Comparison of ENCODE assay signal across 10 cellular contexts in genomic region chr16:47016700-47017133, GRCh38. TPM values are rescaled to one million over a fixed set of nuclear protein-coding genes. Genes with fewer than 3 reads are reported as not detected.
DNase-seq lines count a peak whose midpoint lies in the region; ATAC-seq lines count a peak whose summit lies in the region.
"Had no signal": no experiment of that assay in that cellular context is flagged by ENCODE, and none has a peak within 500 bp of the region (broad histone marks: within the 10 kb centered on the region; RNA-seq: fewer than 3 reads in every experiment).

No MANE protein-coding gene starts in this region.

- peaks cover 24% of the 10 kb centered on the region for H3K4me1 Mint-ChIP-seq in activated naive CD4-positive, alpha-beta T cell treated with anti-CD3 and anti-CD28 coated beads for 36 hours (ENCODE audit: low read depth)
- H3K4me1 Mint-ChIP-seq in T-helper 2 cell treated with Interferon-gamma antibody and Interleukin-4, amounts not matched to agents 5 μg/mL and 100 μg/mL, for 36 hours (ENCODE audit: low read depth): peaks cover 16% of the 10 kb centered on the region
- H3K4me1 Mint-ChIP-seq in stimulated activated naive B cell treated with anti-CD40 and anti-IgM and Interleukin-4, amounts not matched to agents 10 μg/mL and 1 μg/mL and 100 μg/mL, for 72 hours: peaks cover 18 to 28% of the 10 kb centered on the region in 2 donors

- H3K4me3 Mint-ChIP-seq in activated naive CD4-positive, alpha-beta T cell treated with anti-CD3 and anti-CD28 coated beads for 36 hours: no peak overlapping the region
- peak overlapping the region; percentile 1 for H3K4me3 Mint-ChIP-seq in T-helper 2 cell treated with Interferon-gamma antibody and Interleukin-4, amounts not matched to agents 5 μg/mL and 100 μg/mL, for 36 hours
- H3K4me3 Mint-ChIP-seq in stimulated activated naive B cell treated with anti-CD40 and anti-IgM and Interleukin-4, amounts not matched to agents 10 μg/mL and 1 μg/mL and 100 μg/mL, for 72 hours: no peak overlapping the region

- no peaks in the 10 kb centered on the region for H3K27me3 Mint-ChIP-seq in activated naive CD4-positive, alpha-beta T cell treated with anti-CD3 and anti-CD28 coated beads for 36 hours (ENCODE audit: low read depth)
- no peaks in the 10 kb centered on the region for H3K27me3 Mint-ChIP-seq in T-helper 2 cell treated with Interferon-gamma antibody and Interleukin-4, amounts not matched to agents 5 μg/mL and 100 μg/mL, for 36 hours (ENCODE audit: low read depth)
- no peaks in the 10 kb centered on the region for H3K27me3 Mint-ChIP-seq in stimulated activated naive B cell treated with anti-CD40 and anti-IgM and Interleukin-4, amounts not matched to agents 10 μg/mL and 1 μg/mL and 100 μg/mL, for 72 hours

- ATAC-seq in HG02870 (IDR thresholded peaks at IDR 0.05; ENCODE audit: unreplicated experiment) (peak; percentile 35), HG03520 (IDR thresholded peaks at IDR 0.05; ENCODE audit: unreplicated experiment) (no peak)
- peak; percentile 42 to 62 for ATAC-seq in stimulated activated naive B cell treated with anti-CD40 and anti-IgM and Interleukin-4, amounts not matched to agents 10 μg/mL and 1 μg/mL and 100 μg/mL, for 72 hours (replicated peaks)

- no peaks in the 10 kb centered on the region for H3K9me3 Mint-ChIP-seq in activated naive CD4-positive, alpha-beta T cell treated with anti-CD3 and anti-CD28 coated beads for 36 hours
- H3K9me3 Mint-ChIP-seq in T-helper 2 cell treated with Interferon-gamma antibody and Interleukin-4, amounts not matched to agents 5 μg/mL and 100 μg/mL, for 36 hours: no peaks in the 10 kb centered on the region
- no peaks in the 10 kb centered on the region for H3K9me3 Mint-ChIP-seq in stimulated activated naive B cell treated with anti-CD40 and anti-IgM and Interleukin-4, amounts not matched to agents 10 μg/mL and 1 μg/mL and 100 μg/mL, for 72 hours

- peak overlapping the region; percentile 36 for H3K27ac Mint-ChIP-seq in activated naive CD4-positive, alpha-beta T cell treated with anti-CD3 and anti-CD28 coated beads for 36 hours
- H3K27ac Mint-ChIP-seq in T-helper 2 cell treated with Interferon-gamma antibody and Interleukin-4, amounts not matched to agents 5 μg/mL and 100 μg/mL, for 36 hours: no peak overlapping the region
- H3K27ac Mint-ChIP-seq in stimulated activated naive B cell treated with anti-CD40 and anti-IgM and Interleukin-4, amounts not matched to agents 10 μg/mL and 1 μg/mL and 100 μg/mL, for 72 hours: peak overlapping the region; percentile 2

- H3K36me3 Mint-ChIP-seq in activated naive CD4-positive, alpha-beta T cell treated with anti-CD3 and anti-CD28 coated beads for 36 hours (ENCODE audit: low read depth): no peaks in the 10 kb centered on the region
- no peaks in the 10 kb centered on the region for H3K36me3 Mint-ChIP-seq in T-helper 2 cell treated with Interferon-gamma antibody and Interleukin-4, amounts not matched to agents 5 μg/mL and 100 μg/mL, for 36 hours (ENCODE audit: low read depth)
- H3K36me3 Mint-ChIP-seq in stimulated activated naive B cell treated with anti-CD40 and anti-IgM and Interleukin-4, amounts not matched to agents 10 μg/mL and 1 μg/mL and 100 μg/mL, for 72 hours: no peaks in the 10 kb centered on the region

- CTCF ChIA-PET in activated naive CD4-positive, alpha-beta T cell treated with anti-CD3 and anti-CD28 coated beads for 36 hours (lab: Charles Lee): interaction anchor here (0.6 kb wide), 1 partner anchor 14 kb away, joined by 4 read pairs; no protein-coding TSS in a partner anchor

- intact Hi-C loops in activated naive CD4-positive, alpha-beta T cell treated with anti-CD3 and anti-CD28 coated beads for 36 hours (cut with micrococcal nuclease): loop anchor here (5.0 kb wide), 1 partner anchor 1141 kb away; the partner anchor contains the start of gene ABCC12

- DNase-seq in activated naive CD4-positive, alpha-beta T cell treated with anti-CD3 and anti-CD28 coated beads for 36 hours: peak; percentile 32
- no peak for DNase-seq in activated naive CD4-positive, alpha-beta T cell (lab: John Stamatoyannopoulos, UW)
- peak; percentile 21 for DNase-seq in T-helper 2 cell treated with Interferon-gamma antibody and Interleukin-4, amounts not matched to agents 5 μg/mL and 100 μg/mL, for 36 hours (ENCODE audit: low spot score)
- DNase-seq in stimulated activated naive B cell treated with anti-CD40 and anti-IgM and Interleukin-4, amounts not matched to agents 10 μg/mL and 1 μg/mL and 100 μg/mL, for 72 hours: no peak
- no peak for DNase-seq in NCI-H1694 treated with DMSO at 0.1 percent for 48 hours (lab: John Stamatoyannopoulos, UW)
- DNase-seq in DMS53 (lab: John Stamatoyannopoulos, UW): no peak
- DNase-seq: H7, NCI-H510A treated with DMSO at 0.1 percent for 48 hours had no signal

RNA-seq across cellular contexts. Expression of gene DNAJA2, which starts 43.2 kb away (rescaled TPM):
- 10 to 100 TPM; 56.9 to 59.9 TPM for total RNA-seq in activated naive CD4-positive, alpha-beta T cell treated with anti-CD3 and anti-CD28 coated beads for 36 hours

Comparison
In these comparisons a context has a peak if more than half of its experiments do, and no peak if none do; other contexts are left out.
1. DNase-seq: peak in activated naive CD4-positive, alpha-beta T cell treated with anti-CD3 and anti-CD28 coated beads for 36 hours (single experiment) and T-helper 2 cell treated with Interferon-gamma antibody and Interleukin-4, amounts not matched to agents 5 μg/mL and 100 μg/mL, for 36 hours (single experiment); none in activated naive CD4-positive, alpha-beta T cell (0 of 4), stimulated activated naive B cell treated with anti-CD40 and anti-IgM and Interleukin-4, amounts not matched to agents 10 μg/mL and 1 μg/mL and 100 μg/mL, for 72 hours (single experiment), NCI-H1694 treated with DMSO at 0.1 percent for 48 hours (single experiment) and DMS53 (single experiment).